ENCODE assay signal across 22 cellular contexts in the genomic region with DNA sequence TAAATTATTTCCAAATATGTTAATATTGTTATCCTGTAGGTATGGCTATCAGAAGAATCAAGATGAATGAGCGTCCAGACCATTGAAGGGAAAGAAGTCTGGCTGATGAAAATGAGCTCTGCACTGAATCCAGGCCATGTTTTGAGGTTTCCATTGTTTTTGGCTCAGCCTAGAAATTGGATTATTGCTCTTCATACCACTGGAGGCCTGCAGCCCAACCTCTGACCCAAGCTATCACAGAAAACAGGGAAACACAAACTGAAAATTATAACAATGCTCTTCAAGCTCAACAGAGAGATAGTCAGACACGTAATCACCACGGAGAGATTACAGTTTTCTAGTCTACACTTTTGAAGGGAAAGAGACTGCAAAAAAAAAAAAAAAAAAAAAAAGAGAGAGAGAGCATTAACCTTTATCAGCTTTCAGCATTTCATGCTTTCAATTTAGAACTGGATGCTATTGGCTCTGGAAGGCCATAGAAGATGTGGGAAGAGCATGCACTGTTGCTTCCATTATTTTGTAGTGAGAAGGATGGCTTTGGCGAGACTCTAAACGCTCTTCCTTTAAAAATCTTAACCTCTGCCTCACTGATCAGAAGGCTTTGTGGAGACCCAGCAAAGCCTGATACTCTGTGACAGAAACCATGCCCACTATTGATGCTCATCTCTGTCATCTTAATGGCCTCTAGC. TPM values are rescaled to one million over a fixed set of nuclear protein-coding genes. Genes with fewer than 3 reads are reported as not detected.
A peak's percentile ranks its signal among the peaks of the same experiment; 100 is the strongest.
DNase-seq lines count a peak whose midpoint lies in the region; ATAC-seq and TF ChIP-seq lines count a peak whose summit lies in the region.
"Had no signal": no experiment of that assay in that cellular context is flagged by ENCODE, and none has a peak within 500 bp of the region (broad histone marks: within the 10 kb centered on the region; RNA-seq: fewer than 3 reads in every experiment).

No MANE protein-coding gene starts in this region.

- DNase-seq in WTC11 (ENCODE audit: low spot score) (no peak), fibroblast of the aortic adventitia (ENCODE audit: low read depth) (peak; percentile 58), lung microvascular endothelial cell (ENCODE audit: low read depth in 2 of 2) (peak; percentile 85 to 99), thyroid gland (peak; percentile 7 to 22), amygdala (lab: John Stamatoyannopoulos, UW) (no peak)
- no peak for DNase-seq in CD4-positive, alpha-beta memory T cell
- DNase-seq: activated CD4-positive, alpha-beta T cell treated with anti-CD3 and anti-CD28 coated beads for 1 hour; activated CD8-positive, alpha-beta T cell treated with anti-CD3 and anti-CD28 coated beads for 36 hours; activated effector memory CD4-positive, alpha-beta T cell treated with Interleukin-2 at 50 U/mL for 16 hours; activated naive CD8-positive, alpha-beta T cell treated with anti-CD3 and anti-CD28 coated beads for 36 hours; activated T-cell treated with anti-CD3 and anti-CD28 coated beads for 4 hours; foreskin melanocyte; NCI-H1092; NCI-H2029 treated with DMSO at 0.1 percent for 48 hours; NCI-H226; stimulated activated CD4-positive, alpha-beta T cell treated with anti-CD3 and anti-CD28 coated beads, Interleukin-2, amount 100 ng/mL, for 24 hours; SW 1271 had no signal

- WGBS in thyroid gland, 2 donors: 72 to 78% methylated on average over 5 of the region's 5 CpGs

- H3K9me3 ChIP-seq in thyroid gland: no peaks in the 10 kb centered on the region
- H3K9me3 ChIP-seq in CD4-positive, alpha-beta memory T cell (ENCODE audit: control insufficient read depth in 1 of 2, low read length in 2 of 2): no peaks in the 10 kb centered on the region

- no peak overlapping the region for H3K4me3 Mint-ChIP-seq in WTC11
- H3K4me3 Mint-ChIP-seq in CD4-positive, alpha-beta memory T cell: no peak overlapping the region
- H3K4me3 Mint-ChIP-seq: activated CD8-positive, alpha-beta T cell treated with anti-CD3 and anti-CD28 coated beads for 36 hours; activated naive CD8-positive, alpha-beta T cell treated with anti-CD3 and anti-CD28 coated beads for 36 hours; CD14-positive monocyte had no signal

- H3K27ac Mint-ChIP-seq in WTC11: peak overlapping the region; percentile 32; the same call in 1 of the 2 replicates
- H3K27ac Mint-ChIP-seq in CD4-positive, alpha-beta memory T cell: no peak overlapping the region
- H3K27ac Mint-ChIP-seq: activated CD8-positive, alpha-beta T cell treated with anti-CD3 and anti-CD28 coated beads for 36 hours; activated naive CD8-positive, alpha-beta T cell treated with anti-CD3 and anti-CD28 coated beads for 36 hours; IgD-negative memory B cell had no signal

- no peaks in the 10 kb centered on the region for H3K27me3 Mint-ChIP-seq in WTC11 (ENCODE audit: low read depth)
- peaks cover 0 to 2% of the 10 kb centered on the region in 2 donors for H3K27me3 Mint-ChIP-seq in CD4-positive, alpha-beta memory T cell

- TF ChIP-seq CTCF in WTC11 (IDR thresholded peaks at IDR 0.05) (no peak), fibroblast of the aortic adventitia (IDR thresholded peaks at IDR 0.05; ENCODE audit: insufficient read depth, low read length) (no peak), thyroid gland (IDR thresholded peaks at IDR 0.05) (no peak)

- TF ChIP-seq POLR2A in thyroid gland (IDR thresholded peaks at IDR 0.05): no peak

- H3K4me3 ChIP-seq in fibroblast of the aortic adventitia (ENCODE audit: low read depth, low read length) (no peak overlapping the region), thyroid gland (replicated peaks in 1 of 3) (no peak overlapping the region)
- no peak overlapping the region for H3K4me3 ChIP-seq in CD4-positive, alpha-beta memory T cell (ENCODE audit: low read length in 2 of 2)
- H3K4me3 ChIP-seq: lung, smooth muscle cell had no signal

- CTCF ChIA-PET in WTC11 (lab: Charles Lee): interaction anchor here (1.0 kb wide), 1 partner anchor 11 kb away, joined by 3 read pairs; a partner anchor contains a TSS
- CTCF ChIA-PET in CD4-positive, alpha-beta memory T cell (lab: Charles Lee; ENCODE audit: partially characterized antibody): no interaction called here

- H3K9me3 Mint-ChIP-seq in WTC11: peaks cover 28% of the 10 kb centered on the region
- peaks cover 0 to 8% (median 1%) of the 10 kb centered on the region in 8 donors for H3K9me3 Mint-ChIP-seq in CD4-positive, alpha-beta memory T cell

- no peaks in the 10 kb centered on the region for H3K27me3 ChIP-seq in thyroid gland
- H3K27me3 ChIP-seq in CD4-positive, alpha-beta memory T cell (ENCODE audit: insufficient read depth, low read length): no peaks in the 10 kb centered on the region

- peaks cover 72% of the 10 kb centered on the region for H3K36me3 Mint-ChIP-seq in WTC11
- no peaks in the 10 kb centered on the region for H3K36me3 Mint-ChIP-seq in CD4-positive, alpha-beta memory T cell
- H3K36me3 Mint-ChIP-seq: activated naive CD8-positive, alpha-beta T cell treated with anti-CD3 and anti-CD28 coated beads for 36 hours; IgD-negative memory B cell had no signal

- intact Hi-C loops in thyroid gland (cut with DNase I): no loop called here
- intact Hi-C loops in CD4-positive, alpha-beta memory T cell (cut with micrococcal nuclease): no loop called here

- POLR2A ChIA-PET in WTC11 (lab: Charles Lee): no interaction called here
- POLR2A ChIA-PET in CD4-positive, alpha-beta memory T cell (lab: Charles Lee; ENCODE audit: partially characterized antibody): interaction anchor here (0.5 kb wide), 1 partner anchor 18 kb away, joined by 3 read pairs; no protein-coding TSS in a partner anchor

- no peak for ATAC-seq in WTC11
- no peak for ATAC-seq in HG03432 (IDR thresholded peaks at IDR 0.05; ENCODE audit: unreplicated experiment)
- ATAC-seq: activated CD8-positive, alpha-beta T cell treated with anti-CD3 and anti-CD28 coated beads for 36 hours had no signal

- no peak overlapping the region for H3K27ac ChIP-seq in thyroid gland
- H3K27ac ChIP-seq in CD4-positive, alpha-beta memory T cell (ENCODE audit: low read depth, low read length): no peak overlapping the region

- H3K36me3 ChIP-seq in thyroid gland: peaks cover 0 to 3% of the 10 kb centered on the region in 2 donors
- no peaks in the 10 kb centered on the region for H3K36me3 ChIP-seq in CD4-positive, alpha-beta memory T cell (ENCODE audit: insufficient read depth, low read length)

- H3K4me1 Mint-ChIP-seq in WTC11: peaks cover 39% of the 10 kb centered on the region
- H3K4me1 Mint-ChIP-seq in CD4-positive, alpha-beta memory T cell: no peaks in the 10 kb centered on the region
- H3K4me1 Mint-ChIP-seq: activated naive CD8-positive, alpha-beta T cell treated with anti-CD3 and anti-CD28 coated beads for 36 hours; CD14-positive monocyte; IgD-negative memory B cell had no signal

- H3K4me1 ChIP-seq in thyroid gland: no peaks in the 10 kb centered on the region
- H3K4me1 ChIP-seq in CD4-positive, alpha-beta memory T cell (ENCODE audit: insufficient read depth, low read length): no peaks in the 10 kb centered on the region

TF ChIP-seq in WTC11, 78 proteins besides CTCF, POLR2A, EP300 and RAD21:
- TF ChIP-seq, protein P1, sequence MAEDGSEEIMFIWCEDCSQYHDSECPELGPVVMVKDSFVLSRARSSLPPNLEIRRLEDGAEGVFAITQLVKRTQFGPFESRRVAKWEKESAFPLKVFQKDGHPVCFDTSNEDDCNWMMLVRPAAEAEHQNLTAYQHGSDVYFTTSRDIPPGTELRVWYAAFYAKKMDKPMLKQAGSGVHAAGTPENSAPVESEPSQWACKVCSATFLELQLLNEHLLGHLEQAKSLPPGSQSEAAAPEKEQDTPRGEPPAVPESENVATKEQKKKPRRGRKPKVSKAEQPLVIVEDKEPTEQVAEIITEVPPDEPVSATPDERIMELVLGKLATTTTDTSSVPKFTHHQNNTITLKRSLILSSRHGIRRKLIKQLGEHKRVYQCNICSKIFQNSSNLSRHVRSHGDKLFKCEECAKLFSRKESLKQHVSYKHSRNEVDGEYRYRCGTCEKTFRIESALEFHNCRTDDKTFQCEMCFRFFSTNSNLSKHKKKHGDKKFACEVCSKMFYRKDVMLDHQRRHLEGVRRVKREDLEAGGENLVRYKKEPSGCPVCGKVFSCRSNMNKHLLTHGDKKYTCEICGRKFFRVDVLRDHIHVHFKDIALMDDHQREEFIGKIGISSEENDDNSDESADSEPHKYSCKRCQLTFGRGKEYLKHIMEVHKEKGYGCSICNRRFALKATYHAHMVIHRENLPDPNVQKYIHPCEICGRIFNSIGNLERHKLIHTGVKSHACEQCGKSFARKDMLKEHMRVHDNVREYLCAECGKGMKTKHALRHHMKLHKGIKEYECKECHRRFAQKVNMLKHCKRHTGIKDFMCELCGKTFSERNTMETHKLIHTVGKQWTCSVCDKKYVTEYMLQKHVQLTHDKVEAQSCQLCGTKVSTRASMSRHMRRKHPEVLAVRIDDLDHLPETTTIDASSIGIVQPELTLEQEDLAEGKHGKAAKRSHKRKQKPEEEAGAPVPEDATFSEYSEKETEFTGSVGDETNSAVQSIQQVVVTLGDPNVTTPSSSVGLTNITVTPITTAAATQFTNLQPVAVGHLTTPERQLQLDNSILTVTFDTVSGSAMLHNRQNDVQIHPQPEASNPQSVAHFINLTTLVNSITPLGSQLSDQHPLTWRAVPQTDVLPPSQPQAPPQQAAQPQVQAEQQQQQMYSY (CRISPR knock-in tag; IDR thresholded peaks at IDR 0.05): no peak
- TF ChIP-seq ZNF121 (CRISPR knock-in tag; IDR thresholded peaks at IDR 0.05): no peak
- TF ChIP-seq, protein P2, sequence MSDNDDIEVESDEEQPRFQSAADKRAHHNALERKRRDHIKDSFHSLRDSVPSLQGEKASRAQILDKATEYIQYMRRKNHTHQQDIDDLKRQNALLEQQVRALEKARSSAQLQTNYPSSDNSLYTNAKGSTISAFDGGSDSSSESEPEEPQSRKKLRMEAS (CRISPR knock-in tag; IDR thresholded peaks at IDR 0.05): no peak
- no peak for TF ChIP-seq GRHL2 (CRISPR knock-in tag; IDR thresholded peaks at IDR 0.05; ENCODE audit: insufficient replicate concordance, severe bottlenecking)
- no peak for TF ChIP-seq NFATC4 (CRISPR knock-in tag; IDR thresholded peaks at IDR 0.05)
- no peak for TF ChIP-seq ATF1 (CRISPR knock-in tag; IDR thresholded peaks at IDR 0.05)

RNA-seq across cellular contexts. Expression of a gene that starts 10.8 kb away (rescaled TPM):
- total RNA-seq in WTC11 (2021) (55.8 to 142 TPM (median 142 TPM) in 3 replicates), fibroblast of the aortic adventitia (ENCODE audit: low replicate concordance) (1.3 and 23.3 TPM in 2 replicates), lung microvascular endothelial cell (93.5 and 211 TPM in 2 replicates), thyroid gland (100 to 1,000 TPM in 1 of 4 donors, 10 to 100 TPM in 3; 29.3 to 109 (median 60.3) TPM)
- total RNA-seq in CD4-positive, alpha-beta memory T cell: not detected
- not detected for polyA plus RNA-seq in CD4-positive, alpha-beta memory T cell
- total RNA-seq: activated CD8-positive, alpha-beta T cell treated with anti-CD3 and anti-CD28 coated beads for 36 hours; activated naive CD8-positive, alpha-beta T cell treated with anti-CD3 and anti-CD28 coated beads for 36 hours had no signal
- polyA plus RNA-seq: IgD-negative memory B cell had no signal

Comparison
In these comparisons a context has a peak if more than half of its experiments do, and no peak if none do; other contexts are left out.
1. DNase-seq: peak in fibroblast of the aortic adventitia (single experiment), lung microvascular endothelial cell (2 of 2) and thyroid gland (2 of 2); none in WTC11 (single experiment), CD4-positive, alpha-beta memory T cell (0 of 5) and amygdala (0 of 56).